9 cellular contexts compared by ENCODE assay signal in genomic region chr2:28643911-28644334, GRCh38.
A peak's percentile ranks its signal among the peaks of the same experiment; 100 is the strongest.
DNase-seq lines count a peak whose midpoint lies in the region; ATAC-seq, FAIRE-seq and TF ChIP-seq lines count a peak whose summit lies in the region.
"Had no signal": no experiment of that assay in that cellular context is flagged by ENCODE, and none has a peak within 500 bp of the region (broad histone marks: within the 10 kb centered on the region; RNA-seq: fewer than 3 reads in every experiment).

No MANE protein-coding gene starts in this region.

- no peaks in the 10 kb centered on the region for H3K36me3 Mint-ChIP-seq in activated CD4-positive, alpha-beta T cell treated with anti-CD3 and anti-CD28 coated beads, Interleukin-2, amount 10 ng/mL, durations not matched to agents 7 days and 5 days (ENCODE audit: low read depth)

- H3K4me1 Mint-ChIP-seq in activated CD4-positive, alpha-beta T cell treated with anti-CD3 and anti-CD28 coated beads, Interleukin-2, amount 10 ng/mL, durations not matched to agents 7 days and 5 days: peaks cover 5% of the 10 kb centered on the region

- H3K36me3 ChIP-seq in stomach: no peaks in the 10 kb centered on the region

- ATAC-seq in SK-N-SH treated with all-trans-retinoic acid at 6 μM for 48 hours: peak; percentile 85

- H3K27ac ChIP-seq in stomach: peak overlapping the region in 4 of 5 donors; percentile 12 to 66 (median 60)

- H3K4me3 Mint-ChIP-seq in activated CD4-positive, alpha-beta T cell treated with anti-CD3 and anti-CD28 coated beads, Interleukin-2, amount 10 ng/mL, durations not matched to agents 7 days and 5 days: no peak overlapping the region

- TF ChIP-seq POLR2A in stomach (IDR thresholded peaks at IDR 0.05) (no peak), GM12892 (IDR thresholded peaks at IDR 0.05; ENCODE audit: low read depth, low read length) (no peak)

- POLR2A ChIA-PET in activated CD4-positive, alpha-beta T cell treated with anti-CD3 and anti-CD28 coated beads, Interleukin-2, amount 10 ng/mL, durations not matched to agents 7 days and 5 days (lab: Charles Lee): no interaction called here

- no peaks in the 10 kb centered on the region for H3K27me3 ChIP-seq in stomach

- DNase-seq in HT-29 (ENCODE audit: low spot score) (peak; percentile 68), fibroblast of the aortic adventitia (ENCODE audit: low read depth) (peak; percentile 91), stomach (peak; percentile 48), NCI-H1048 (lab: John Stamatoyannopoulos, UW) (no peak), GM12892 (ENCODE audit: insufficient read length) (no peak), putamen (ENCODE audit: low spot score) (no peak)
- no peak for DNase-seq in activated CD4-positive, alpha-beta T cell treated with anti-CD3 and anti-CD28 coated beads, Interleukin-2, amount 10 ng/mL, durations not matched to agents 7 days and 5 days
- DNase-seq: SHP77 had no signal

- no peaks in the 10 kb centered on the region for H3K9me3 Mint-ChIP-seq in activated CD4-positive, alpha-beta T cell treated with anti-CD3 and anti-CD28 coated beads, Interleukin-2, amount 10 ng/mL, durations not matched to agents 7 days and 5 days

- intact Hi-C loops in stomach (cut with DNase I; ENCODE audit: low total_unique reads): no loop called here

- 35 to 63% (median 58%) methylated on average over 10 to 11 of the region's 11 CpGs for WGBS in stomach, 5 donors

- peaks cover 1% of the 10 kb centered on the region for H3K27me3 Mint-ChIP-seq in activated CD4-positive, alpha-beta T cell treated with anti-CD3 and anti-CD28 coated beads, Interleukin-2, amount 10 ng/mL, durations not matched to agents 7 days and 5 days

- CTCF ChIA-PET in activated CD4-positive, alpha-beta T cell treated with anti-CD3 and anti-CD28 coated beads, Interleukin-2, amount 10 ng/mL, durations not matched to agents 7 days and 5 days (lab: Charles Lee): no interaction called here

- no peak for FAIRE-seq in GM12892 (lab: Jason Lieb, UNC)

- H3K9me3 ChIP-seq in stomach: no peaks in the 10 kb centered on the region

- TF ChIP-seq CTCF in fibroblast of the aortic adventitia (IDR thresholded peaks at IDR 0.05; ENCODE audit: insufficient read depth, low read length) (no peak), stomach (IDR thresholded peaks at IDR 0.05) (no peak)

- H3K4me3 ChIP-seq in fibroblast of the aortic adventitia (ENCODE audit: low read depth, low read length): no peak overlapping the region
- no peak overlapping the region for H3K4me3 ChIP-seq in stomach

- no peak overlapping the region for H3K27ac Mint-ChIP-seq in activated CD4-positive, alpha-beta T cell treated with anti-CD3 and anti-CD28 coated beads, Interleukin-2, amount 10 ng/mL, durations not matched to agents 7 days and 5 days

- TF ChIP-seq EP300 in stomach (IDR thresholded peaks at IDR 0.05): no peak

- H3K4me1 ChIP-seq in stomach: peaks cover 21 to 54% (median 24%) of the 10 kb centered on the region in 4 donors

TF ChIP-seq in SK-N-SH treated with all-trans-retinoic acid at 6 μM for 48 hours, 23 proteins besides CTCF, POLR2A, EP300 and RAD21 (continues in another document):
- TF ChIP-seq RARB (CRISPR knock-in tag; IDR thresholded peaks at IDR 0.05) (no peak), POU6F1 (CRISPR knock-in tag; IDR thresholded peaks at IDR 0.05; ENCODE audit: borderline replicate concordance, low read depth) (no peak), ZFP30 (CRISPR knock-in tag; IDR thresholded peaks at IDR 0.05) (no peak), ZNF70 (CRISPR knock-in tag; IDR thresholded peaks at IDR 0.05) (no peak), ESRRG (CRISPR knock-in tag; IDR thresholded peaks at IDR 0.05) (no peak), PATZ1 (CRISPR knock-in tag; IDR thresholded peaks at IDR 0.05; ENCODE audit: borderline replicate concordance) (no peak), OSR1 (CRISPR knock-in tag; IDR thresholded peaks at IDR 0.05) (no peak), TOX (CRISPR knock-in tag; IDR thresholded peaks at IDR 0.05; ENCODE audit: borderline replicate concordance) (no peak), ZFP3 (CRISPR knock-in tag; IDR thresholded peaks at IDR 0.05) (no peak), BACH2 (CRISPR knock-in tag; IDR thresholded peaks at IDR 0.05; ENCODE audit: borderline replicate concordance) (no peak), ISL1 (CRISPR knock-in tag; IDR thresholded peaks at IDR 0.05) (no peak; the same call in 1 of the 2 replicates), TSHZ2 (CRISPR knock-in tag; IDR thresholded peaks at IDR 0.05) (no peak), PPARA (CRISPR knock-in tag; IDR thresholded peaks at IDR 0.05; ENCODE audit: borderline replicate concordance) (no peak), CREB5 (CRISPR knock-in tag; IDR thresholded peaks at IDR 0.05; ENCODE audit: low read depth) (no peak), CSDC2 (CRISPR knock-in tag; IDR thresholded peaks at IDR 0.05) (no peak), ZC3H10 (CRISPR knock-in tag; IDR thresholded peaks at IDR 0.05) (no peak), SNAI2 (CRISPR knock-in tag; IDR thresholded peaks at IDR 0.05) (no peak), TCF4 (CRISPR knock-in tag; IDR thresholded peaks at IDR 0.05; ENCODE audit: borderline replicate concordance) (no peak), ZNF8 (CRISPR knock-in tag; IDR thresholded peaks at IDR 0.05) (no peak)

Comparison
In these comparisons a context has a peak if more than half of its experiments do, and no peak if none do; other contexts are left out.
1. DNase-seq: peak in HT-29 (single experiment), fibroblast of the aortic adventitia (single experiment) and stomach (single experiment); none in NCI-H1048 (single experiment), GM12892 (single experiment), activated CD4-positive, alpha-beta T cell treated with anti-CD3 and anti-CD28 coated beads, Interleukin-2, amount 10 ng/mL, durations not matched to agents 7 days and 5 days (single experiment) and putamen (single experiment).